Comparison of ENCODE assay signal across 8 cellular contexts in genomic region chr17:63932008-63932561, GRCh38. TPM values are rescaled to one million over a fixed set of nuclear protein-coding genes. Genes with fewer than 3 reads are reported as not detected.
DNase-seq lines count a peak whose midpoint lies in the region; ATAC-seq and TF ChIP-seq lines count a peak whose summit lies in the region.

CD79B (minus strand) TSS chr17:63932331; CDS start chr17:63932261, 70 bp downstream.

- DNase-seq in GM12864 (ENCODE audit: low read depth) (peak; percentile 49), NAMALWA (ENCODE audit: low spot score) (peak; percentile 95), colonic mucosa (no peak), SK-N-DZ (ENCODE audit: low spot score) (no peak), dedifferentiated amniotic fluid mesenchymal stem cell (ENCODE audit: extremely low spot score) (no peak), EL (no peak)
- peak; percentile 15 for DNase-seq in stimulated activated CD8-positive, alpha-beta memory T cell treated with anti-CD3 and anti-CD28 coated beads, Interleukin-4, amount 100 ng/mL, for 24 hours (ENCODE audit: low read depth)

- H3K27me3 ChIP-seq in colonic mucosa = no peaks in the 10 kb centered on the region

- H3K4me1 ChIP-seq in colonic mucosa = no peaks in the 10 kb centered on the region

- intact Hi-C loops in colonic mucosa (cut with DNase I) = no loop called here

- H3K4me3 ChIP-seq in GM12864 (ENCODE audit: low read depth, low read length) = peak within 1 kb of the TSS; percentile 75
- peak within 1 kb of the TSS; percentile 11 for H3K4me3 ChIP-seq in colonic mucosa

- peak within 1 kb of the TSS; percentile 19 to 62 for H3K9ac ChIP-seq in colonic mucosa (ENCODE audit: low read depth in 2 of 2, low read length in 2 of 2)

- TF ChIP-seq CTCF in GM12864 (IDR thresholded peaks at IDR 0.05; ENCODE audit: low read depth, low read length, missing control alignments) (no peak), colonic mucosa (IDR thresholded peaks at IDR 0.05) (no peak)

- H3K36me3 ChIP-seq in colonic mucosa = no peaks in the 10 kb centered on the region

- H3K9me3 ChIP-seq in colonic mucosa = no peaks in the 10 kb centered on the region

- H3K27ac ChIP-seq in colonic mucosa = no peak within 1 kb of the TSS

- peak; percentile 71 for ATAC-seq in GM21576 (IDR thresholded peaks at IDR 0.05; ENCODE audit: unreplicated experiment)

RNA-seq across cellular contexts. Expression of gene CD79B, which starts in this region (rescaled TPM):
- total RNA-seq in colonic mucosa = 1 to 10 TPM; 1.5 to 1.7 TPM
- polyA plus RNA-seq in SK-N-DZ (2014; cell fraction: cytosol; rRNA removed) = 0.16 and 0.25 TPM in 2 replicates
- 0.18 TPM in 1 of 2 replicates, not detected in the other for polyA plus RNA-seq in SK-N-DZ (2014; cell fraction: nucleus; rRNA removed)

Comparison
In these comparisons a context has a peak if more than half of its experiments do, and no peak if none do; other contexts are left out.
1. DNase-seq: peak in GM12864 (single experiment), NAMALWA (single experiment) and stimulated activated CD8-positive, alpha-beta memory T cell treated with anti-CD3 and anti-CD28 coated beads, Interleukin-4, amount 100 ng/mL, for 24 hours (single experiment); none in colonic mucosa (single experiment), SK-N-DZ (single experiment), dedifferentiated amniotic fluid mesenchymal stem cell (single experiment) and EL (single experiment).